Comparison of ENCODE assay signal across 8 cellular contexts in genomic region chr19:1885398-1886119, GRCh38. TPM values are rescaled to one million over a fixed set of nuclear protein-coding genes. Genes with fewer than 3 reads are reported as not detected.
DNase-seq lines count a peak whose midpoint lies in the region; ATAC-seq, FAIRE-seq and TF ChIP-seq lines count a peak whose summit lies in the region.
"Not testable (repeated sequence)": the region's sequence is repeated elsewhere in the genome, so short reads cannot be mapped to it uniquely, and the experiment has no call there.

Gene ABHD17A (minus strand): TSS chr19:1885496. CDS start chr19:1881566, 3,930 bp downstream.

- H3K79me2 ChIP-seq in PC-3 (ENCODE audit: low read length): peaks cover 33% of the 10 kb centered on the region

- peak; percentile 90 to 96 (median 91) for DNase-seq in CD8-positive, alpha-beta memory T cell
- DNase-seq in Jurkat, Clone E6-1 (ENCODE audit: low read depth, low spot score): peak; percentile 89
- DNase-seq in PC-3: peak; percentile 95
- DNase-seq in activated T-cell treated with anti-CD3 and anti-CD28 coated beads for 24 hours (ENCODE audit: low read depth): peak; percentile 93
- DNase-seq in mesenteric fat pad (ENCODE audit: low spot score): peak; percentile 98
- DNase-seq in stimulated activated CD8-positive, alpha-beta memory T cell treated with anti-CD3 and anti-CD28 coated beads, Interleukin-12 subunit alpha, Interleukin-12 subunit beta, amount 100 ng/mL, for 24 hours (ENCODE audit: extremely low read depth): peak; percentile 87

- not testable (repeated sequence) for H3K36me3 ChIP-seq in CD8-positive, alpha-beta memory T cell (ENCODE audit: insufficient read depth, low read length); PC-3 (ENCODE audit: low read depth, low read length)

- not testable (repeated sequence) for H3F3A ChIP-seq in PC-3 (ENCODE audit: low read length, unreplicated experiment)

- H2AFZ ChIP-seq in PC-3 (ENCODE audit: low read length): peak within 1 kb of the TSS; percentile 36; the same call in 1 of the 2 replicates

- not testable (repeated sequence) for H3K9me2 ChIP-seq in PC-3 (replicated peaks; ENCODE audit: low read length)

- H3K4me1 Mint-ChIP-seq in CD8-positive, alpha-beta memory T cell: peaks cover 26 to 41% (median 29%) of the 10 kb centered on the region in 3 donors

- CTCF ChIA-PET in CD8-positive, alpha-beta memory T cell (lab: Charles Lee): interaction anchor here (1.0 to 4.8 kb wide), 7 partner anchors 9 to 267 kb away, joined by 3 to 20 read pairs (median 4); no protein-coding TSS in a partner anchor
- CTCF ChIA-PET in PC-3 (lab: Charles Lee): interaction anchor here (0.6 kb wide), 1 partner anchor 16 kb away, joined by 10 read pairs; no protein-coding TSS in a partner anchor

- peak within 1 kb of the TSS; percentile 94 to 100 (median 99) for H3K4me3 Mint-ChIP-seq in CD8-positive, alpha-beta memory T cell

- H3K27me3 ChIP-seq in CD8-positive, alpha-beta memory T cell (ENCODE audit: insufficient read depth, low read length, poor library complexity, severe bottlenecking); PC-3 (ENCODE audit: low read length): not testable (repeated sequence)

- H3K4me2 ChIP-seq in PC-3 (ENCODE audit: low read length): peak within 1 kb of the TSS; percentile 100

- H3K36me3 Mint-ChIP-seq in CD8-positive, alpha-beta memory T cell: peaks cover 3 to 27% (median 6%) of the 10 kb centered on the region in 3 donors

- not testable (repeated sequence) for H3K27me3 Mint-ChIP-seq in CD8-positive, alpha-beta memory T cell

- ATAC-seq in GM21423 (IDR thresholded peaks at IDR 0.05; ENCODE audit: unreplicated experiment) (peak; percentile 75), PC-3 (peak; percentile 88)

- POLR2A ChIA-PET in CD8-positive, alpha-beta memory T cell (lab: Charles Lee): interaction anchor here (0.6 to 2.1 kb wide), 6 partner anchors 9 to 210 kb away, joined by 3 to 14 read pairs (median 4); no protein-coding TSS in a partner anchor
- POLR2A ChIA-PET in PC-3 (lab: Charles Lee; ENCODE audit: unreplicated experiment): not testable (repeated sequence)

- H3K9me3 ChIP-seq in CD8-positive, alpha-beta memory T cell (ENCODE audit: low read length); PC-3 (ENCODE audit: low read length): not testable (repeated sequence)

- intact Hi-C loops in PC-3 (cut with micrococcal nuclease): loop anchor here (1.0 kb wide), 1 partner anchor 20 kb away; the partner anchor contains the start of genes ADAT3 and SCAMP4

- H3K9ac ChIP-seq in PC-3 (ENCODE audit: low read length): peak within 1 kb of the TSS; percentile 83

- H3K27ac Mint-ChIP-seq in CD8-positive, alpha-beta memory T cell: peak within 1 kb of the TSS; percentile 96 to 100 (median 100)

- peak; percentile 73 for FAIRE-seq in endometrium (lab: Jason Lieb, UNC)

- H4K20me1 ChIP-seq in PC-3 (ENCODE audit: low read length): peaks cover 14% of the 10 kb centered on the region; the same call in 1 of the 2 replicates

- H3K27ac ChIP-seq in CD8-positive, alpha-beta memory T cell (ENCODE audit: low read depth, low read length): peak within 1 kb of the TSS; percentile 96
- H3K27ac ChIP-seq in PC-3 (ENCODE audit: low read length): peak within 1 kb of the TSS; percentile 16; the same call in 1 of the 2 replicates

- not testable (repeated sequence) for H3K9me3 Mint-ChIP-seq in CD8-positive, alpha-beta memory T cell

- H3K4me1 ChIP-seq in CD8-positive, alpha-beta memory T cell (ENCODE audit: insufficient read depth, low read length): peaks cover 29% of the 10 kb centered on the region
- not testable (repeated sequence) for H3K4me1 ChIP-seq in PC-3 (ENCODE audit: insufficient read depth, low read length)

- not testable (repeated sequence) for TF ChIP-seq CTCF in PC-3 (conservative IDR thresholded peaks at IDR 0.05; ENCODE audit: low read depth, low read length)

- H3K4me3 ChIP-seq in CD8-positive, alpha-beta memory T cell (ENCODE audit: low read length): peak within 1 kb of the TSS; percentile 70
- H3K4me3 ChIP-seq in Jurkat, Clone E6-1 (ENCODE audit: low read length): peak within 1 kb of the TSS; percentile 91
- H3K4me3 ChIP-seq in PC-3 (ENCODE audit: low read length): peak within 1 kb of the TSS; percentile 82

- not testable (repeated sequence) for BruUV-seq in PC-3 (replicated peaks; lab: Mats Ljungman, UMichigan)

RNA-seq across cellular contexts. Expression of gene ABHD17A, which starts in this region (rescaled TPM):
- total RNA-seq in CD8-positive, alpha-beta memory T cell: 100 to 1,000 TPM; 105 to 114 TPM
- 252 TPM for polyA plus RNA-seq in CD8-positive, alpha-beta memory T cell
- 78.0 TPM for polyA plus RNA-seq in Jurkat, Clone E6-1 (2012; ENCODE audit: insufficient read depth, insufficient read length)
- 101 and 102 TPM in 2 replicates for total RNA-seq in PC-3 (2014; rRNA removed)
- total RNA-seq in mesenteric fat pad: 67.2 TPM

Comparison
In these comparisons a context has a peak if more than half of its experiments do, and no peak if none do; other contexts are left out.
1. Peak in every context shown above with its lines: DNase-seq, ATAC-seq, H3K4me3 ChIP-seq and H3K27ac ChIP-seq.